7 cellular contexts compared by ENCODE assay signal in genomic region chr22:37643225-37643847, GRCh38. TPM values are rescaled to one million over a fixed set of nuclear protein-coding genes. Genes with fewer than 3 reads are reported as not detected.
DNase-seq lines count a peak whose midpoint lies in the region; FAIRE-seq and TF ChIP-seq lines count a peak whose summit lies in the region.

No MANE protein-coding gene starts in this region.

- no peak for TF ChIP-seq POLR2A in ovary (IDR thresholded peaks at IDR 0.05)
- TF ChIP-seq POLR2A in transverse colon (IDR thresholded peaks at IDR 0.05), result no peak

- WGBS in ovary, 3 donors, result 27 to 34% (median 29%) methylated on average over 8 to 9 of the region's 9 CpGs
- 26% methylated on average over 9 of the region's 9 CpGs; no CpG with 5 or more reads in 1 of the 2 donors for WGBS in transverse colon (ENCODE audit: low coverage in 1 of 2), 2 donors

- H3K27me3 ChIP-seq in SJSA1 (replicated peaks) (no peaks in the 10 kb centered on the region), ovary (no peaks in the 10 kb centered on the region), transverse colon (no peaks in the 10 kb centered on the region)

- peaks cover 33% of the 10 kb centered on the region for H3K36me3 ChIP-seq in SJSA1
- no peaks in the 10 kb centered on the region for H3K36me3 ChIP-seq in ovary
- H3K36me3 ChIP-seq in transverse colon, result no peaks in the 10 kb centered on the region

- peak; percentile 96 for TF ChIP-seq CTCF in GM12872 (IDR thresholded peaks at IDR 0.05; ENCODE audit: insufficient read depth, low read depth, low read length)
- peak; percentile 89 to 94 (median 94) for TF ChIP-seq CTCF in ovary (IDR thresholded peaks at IDR 0.05)
- peak; percentile 92 to 98 (median 94) for TF ChIP-seq CTCF in transverse colon (IDR thresholded peaks at IDR 0.05)

- DNase-seq in HTR-8/SVneo (ENCODE audit: insufficient read length, low spot score) (peak; percentile 67), SJSA1 (ENCODE audit: low read depth in 1 of 2, low spot score in 2 of 2) (peak; percentile 73 to 86), frontal cortex (ENCODE audit: low spot score in 2 of 2) (peak; percentile 82 to 91), ovary (peak; percentile 78 to 93 (median 89)), transverse colon (peak; percentile 93)
- peak; percentile 77 for DNase-seq in activated effector memory CD4-positive, alpha-beta T cell treated with Interleukin-2 at 50 U/mL for 16 hours

- H3K27ac ChIP-seq in SJSA1 (no peak overlapping the region), ovary (no peak overlapping the region), transverse colon (peak overlapping the region; percentile 89 to 93 (median 92))

- intact Hi-C loops in ovary (cut with DNase I), result loop anchor here (5.0 to 10.0 kb wide), 4 partner anchors 34 to 151 kb away; partner anchors contain the start of gene LGALS1 (in 1 of the 4)
- intact Hi-C loops in transverse colon (cut with DNase I; ENCODE audit: low total_unique reads), result loop anchor here (1.0 to 10.0 kb wide), 2 partner anchors 39 to 151 kb away; no protein-coding TSS in a partner anchor

- in situ Hi-C loops in transverse colon (cut with MboI; ENCODE audit: low pct_ligation_motif_present in 1 of 4, low pct_unique_long_range_greater_than_20kb in 1 of 4, low sequenced_read_pairs in 3 of 4), result loop anchor here in 1 of 4 donors (5.0 kb wide), 1 partner anchor 39 kb away; no protein-coding TSS in a partner anchor

- peak; percentile 28 for FAIRE-seq in HTR-8/SVneo (lab: Jason Lieb, UNC)
- FAIRE-seq in frontal cortex (lab: Jason Lieb, UNC), result no peak

- no peaks in the 10 kb centered on the region for H3K9me3 ChIP-seq in SJSA1 (replicated peaks)
- H3K9me3 ChIP-seq in ovary, result no peaks in the 10 kb centered on the region
- H3K9me3 ChIP-seq in transverse colon, result no peaks in the 10 kb centered on the region

- H3K4me1 ChIP-seq in SJSA1 (replicated peaks) (peaks cover 18% of the 10 kb centered on the region), ovary (ENCODE audit: insufficient read depth) (peaks cover 2% of the 10 kb centered on the region), transverse colon (peaks cover 25 to 52% (median 46%) of the 10 kb centered on the region in 4 donors)

- H3K4me3 ChIP-seq in SJSA1 (no peak overlapping the region), ovary (no peak overlapping the region), transverse colon (no peak overlapping the region)

- TF ChIP-seq EP300 in ovary (IDR thresholded peaks at IDR 0.05), result no peak
- no peak for TF ChIP-seq EP300 in transverse colon (IDR thresholded peaks at IDR 0.05; ENCODE audit: low read depth)

RNA-seq across cellular contexts. Expression of gene SH3BP1, which starts 3.9 kb away (rescaled TPM):
- total RNA-seq in SJSA1 (2014; rRNA removed; shearing (Covaris generic)), result 8.2 and 13.6 TPM in 2 replicates
- total RNA-seq in frontal cortex (0.82 TPM), ovary (10 to 100 TPM in 4 of 7 donors, 1 to 10 TPM in 3; 2.0 to 13.3 (median 10.9) TPM), transverse colon (100 to 1,000 TPM in 2 of 4 donors, 10 to 100 TPM in 2; 53.1 to 158 (median 84.7) TPM)
- polyA plus RNA-seq in ovary, result 1 to 10 TPM; 4.5 to 5.5 TPM

RNA-seq across cellular contexts. Expression of gene PDXP, which starts 15.2 kb away (rescaled TPM):
- total RNA-seq in SJSA1 (2014; rRNA removed; shearing (Covaris generic)), result 47.1 and 47.7 TPM in 2 replicates
- total RNA-seq in frontal cortex (44.0 TPM), ovary (10 to 100 TPM in 6 of 7 donors, 1 to 10 TPM in 1; 9.1 to 15.9 (median 12.7) TPM), transverse colon (100 to 1,000 TPM in 1 of 4 donors, 10 to 100 TPM in 3; 28.9 to 126 (median 50.7) TPM)
- polyA plus RNA-seq in ovary, result 10 to 100 TPM in 1 of 2 donors, 1 to 10 TPM in 1; 8.1 to 13.3 TPM

RNA-seq across cellular contexts. Expression of gene LGALS1, which starts 32.1 kb away (rescaled TPM):
- total RNA-seq in SJSA1 (2014; rRNA removed; shearing (Covaris generic)), result 5,490 and 8,922 TPM in 2 replicates
- total RNA-seq in frontal cortex (101 TPM), ovary (1,000 to 10,000 TPM in 5 of 7 donors, 100 to 1,000 TPM in 2; 819 to 1,819 (median 1,125) TPM), transverse colon (100 to 1,000 TPM; 196 to 558 (median 224) TPM)
- polyA plus RNA-seq in ovary, result 1,000 to 10,000 TPM in 1 of 2 donors, 100 to 1,000 TPM in 1; 331 to 1,399 TPM

RNA-seq across cellular contexts. Expression of gene GGA1, which starts 34.7 kb away (rescaled TPM):
- total RNA-seq in SJSA1 (2014; rRNA removed; shearing (Covaris generic)), result 22.6 and 34.9 TPM in 2 replicates
- 34.2 TPM for total RNA-seq in frontal cortex
- total RNA-seq in ovary, result 10 to 100 TPM; 36.8 to 64.7 (median 49.6) TPM
- 10 to 100 TPM; 24.1 to 41.9 TPM for polyA plus RNA-seq in ovary
- 100 to 1,000 TPM in 1 of 4 donors, 10 to 100 TPM in 3; 60.1 to 142 (median 73.8) TPM for total RNA-seq in transverse colon

RNA-seq across cellular contexts. Expression of gene NOL12, which starts 42.8 kb away (rescaled TPM):
- total RNA-seq in SJSA1 (2014; rRNA removed; shearing (Covaris generic)), result 32.1 and 38.0 TPM in 2 replicates
- 19.2 TPM for total RNA-seq in frontal cortex
- 10 to 100 TPM; 11.9 to 36.0 (median 20.3) TPM for total RNA-seq in ovary
- 10 to 100 TPM in 1 of 2 donors, 1 to 10 TPM in 1; 7.6 to 19.3 TPM for polyA plus RNA-seq in ovary
- total RNA-seq in transverse colon, result 100 to 1,000 TPM in 1 of 4 donors, 10 to 100 TPM in 3; 44.1 to 143 (median 57.2) TPM

Comparison
In these comparisons a context has a peak if more than half of its experiments do, and no peak if none do; other contexts are left out.
1. H3K27ac ChIP-seq: peak in transverse colon (4 of 4); none in SJSA1 (single experiment) and ovary (0 of 2).
2. Peak in every context shown above with its lines, with median percentiles within 50 percentile points of each other: CTCF ChIP-seq and DNase-seq.